18 cellular contexts compared by ENCODE assay signal in the genomic region with DNA sequence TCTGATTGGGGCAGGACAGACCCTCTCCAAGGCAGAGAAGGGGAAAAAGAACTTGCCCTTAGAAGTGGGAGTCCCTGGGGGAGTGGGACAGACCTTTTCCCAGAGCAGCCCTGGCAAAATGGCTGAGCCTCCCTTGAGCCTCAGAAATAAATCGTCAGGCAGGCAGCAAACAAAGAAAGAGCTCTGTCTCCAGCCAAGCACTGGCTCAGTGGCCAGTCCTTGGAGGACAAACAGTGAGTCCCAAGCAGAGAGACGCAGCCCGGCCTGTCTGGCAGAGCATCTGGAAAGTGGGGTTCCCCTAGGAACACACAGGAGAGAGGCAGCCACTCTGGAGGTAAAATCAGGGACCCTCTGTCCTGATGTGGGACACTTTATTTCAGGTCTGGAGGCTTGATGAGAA. TPM values are rescaled to one million over a fixed set of nuclear protein-coding genes. Genes with fewer than 3 reads are reported as not detected.
DNase-seq lines count a peak whose midpoint lies in the region; ATAC-seq and TF ChIP-seq lines count a peak whose summit lies in the region.
"Had no signal": no experiment of that assay in that cellular context is flagged by ENCODE, and none has a peak within 500 bp of the region (broad histone marks: within the 10 kb centered on the region; RNA-seq: fewer than 3 reads in every experiment).

No MANE protein-coding gene starts in this region.

- WGBS in heart right ventricle, 2 donors, result 40 to 46% methylated on average over 3 of the region's 3 CpGs

- ATAC-seq in heart right ventricle (no peak), left lung (no peak)

- intact Hi-C loops in heart right ventricle (cut with DNase I), result no loop called here
- intact Hi-C loops in left lung (cut with DNase I), result no loop called here

- peaks cover 0 to 75% (median 54%) of the 10 kb centered on the region in 7 donors for H3K27me3 ChIP-seq in heart right ventricle
- peaks cover 0 to 6% of the 10 kb centered on the region in 2 donors for H3K27me3 ChIP-seq in right atrium auricular region
- H3K27me3 ChIP-seq in left lung, result peaks cover 31 to 77% of the 10 kb centered on the region in 2 donors

- no peak for DNase-seq in heart right ventricle
- DNase-seq in right atrium auricular region (ENCODE audit: low spot score), result no peak
- peak in 39 of 51 donors; percentile 19 to 82 (median 53) for DNase-seq in hypothalamus (lab: John Stamatoyannopoulos, UW)
- peak in 51 of 56 donors; percentile 15 to 88 (median 60) for DNase-seq in nucleus accumbens (lab: John Stamatoyannopoulos, UW)
- DNase-seq in NCI-H2029 treated with DMSO at 0.1 percent for 48 hours (lab: John Stamatoyannopoulos, UW), result no peak
- no peak for DNase-seq in NCI-H510A treated with DMSO at 0.1 percent for 48 hours (lab: John Stamatoyannopoulos, UW)
- DNase-seq in left lung, result no peak
- DNase-seq: NCI-H1092 treated with DMSO at 0.1 percent for 48 hours, NCI-H1694 treated with DMSO at 0.1 percent for 48 hours, NCI-H446, NCI-H774, PC-9 had no signal

- no peak for TF ChIP-seq CTCF in heart right ventricle (IDR thresholded peaks at IDR 0.05)
- TF ChIP-seq CTCF in right atrium auricular region (IDR thresholded peaks at IDR 0.05), result no peak
- TF ChIP-seq CTCF in left lung (IDR thresholded peaks at IDR 0.05), result no peak

- H3K36me3 ChIP-seq in heart right ventricle (no peaks in the 10 kb centered on the region), right atrium auricular region (no peaks in the 10 kb centered on the region), left lung (no peaks in the 10 kb centered on the region)
- H3K36me3 ChIP-seq: BLaER1 had no signal

- H3K4me1 ChIP-seq in heart right ventricle (peaks cover 0 to 20% (median 3%) of the 10 kb centered on the region in 9 donors), right atrium auricular region (peaks cover 0 to 20% of the 10 kb centered on the region in 2 donors), left lung (no peaks in the 10 kb centered on the region)

- peak overlapping the region in 6 of 10 donors; percentile 39 to 56 (median 56) for H3K4me3 ChIP-seq in heart right ventricle
- no peak overlapping the region for H3K4me3 ChIP-seq in right atrium auricular region
- no peak overlapping the region for H3K4me3 ChIP-seq in left lung
- H3K4me3 ChIP-seq: BLaER1, PC-9 had no signal

- peak overlapping the region in 3 of 10 donors; percentile 15 to 41 (median 22) for H3K27ac ChIP-seq in heart right ventricle
- H3K27ac ChIP-seq in right atrium auricular region, result no peak overlapping the region
- H3K27ac ChIP-seq in temporal lobe (ENCODE audit: low read depth, low read length), result peak overlapping the region; percentile 92
- no peak overlapping the region for H3K27ac ChIP-seq in left lung
- H3K27ac ChIP-seq: 22Rv1, BLaER1, KMS-11, PC-9 had no signal

- H3K9me3 ChIP-seq in heart right ventricle, result no peaks in the 10 kb centered on the region
- no peaks in the 10 kb centered on the region for H3K9me3 ChIP-seq in right atrium auricular region
- H3K9me3 ChIP-seq in left lung, result no peaks in the 10 kb centered on the region
- H3K9me3 ChIP-seq: BLaER1 had no signal

RNA-seq across cellular contexts. Expression of gene SLC6A1, which starts 1.8 kb away (rescaled TPM):
- 1 to 10 TPM in 6 of 10 donors, under 1 TPM in 4; 0.55 to 2.5 (median 1.7) TPM for total RNA-seq in heart right ventricle
- 1 to 10 TPM in 1 of 2 donors, under 1 TPM in 1; 0.55 to 2.7 TPM for polyA plus RNA-seq in heart right ventricle
- 1 to 10 TPM; 1.3 to 4.1 TPM for total RNA-seq in right atrium auricular region
- 54.6 TPM for total RNA-seq in temporal lobe
- 1 to 10 TPM in 1 of 2 donors, under 1 TPM in 1; 0.97 to 1.7 TPM for total RNA-seq in left lung
- total RNA-seq: H4, MCF 10A, PC-9 had no signal

Comparison
In these comparisons a context has a peak if more than half of its experiments do, and no peak if none do; other contexts are left out.
1. H3K4me3 ChIP-seq: peak in heart right ventricle (6 of 10); none in right atrium auricular region (0 of 2) and left lung (0 of 2).
2. DNase-seq: peak in hypothalamus (39 of 51) and nucleus accumbens (51 of 56); none in heart right ventricle (0 of 2), right atrium auricular region (single experiment), NCI-H2029 treated with DMSO at 0.1 percent for 48 hours (single experiment), NCI-H510A treated with DMSO at 0.1 percent for 48 hours (single experiment) and left lung (0 of 2).
3. RNA of gene SLC6A1, which starts 1.8 kb away (total RNA-seq): 54.6 TPM in temporal lobe (single experiment); 1.3 to 4.1 TPM in right atrium auricular region, 0.55 to 2.5 TPM in heart right ventricle and 0.97 to 1.7 TPM in left lung; every median in the first group is over 10 times any median in the second.